3 cellular contexts compared by ENCODE assay signal in genomic region chr1:6559161-6559560, GRCh38. TPM values are rescaled to one million over a fixed set of nuclear protein-coding genes. Genes with fewer than 3 reads are reported as not detected.
"Had no signal": no experiment of that assay in that cellular context is flagged by ENCODE, and none has a peak within 500 bp of the region (broad histone marks: within the 10 kb centered on the region; RNA-seq: fewer than 3 reads in every experiment).

No MANE protein-coding gene starts in this region.

RNA-seq across cellular contexts. Expression of gene TAS1R1, which starts 4.1 kb away (rescaled TPM):
- total RNA-seq: Peyer's patch, Right ventricle myocardium superior, SJSA1 had no signal
